In genomic region chr18:62189208-62189607, GRCh38 we compare ENCODE assay signal across 1 cellular context.
TF ChIP-seq lines count a peak whose summit lies in the region.

No MANE protein-coding gene starts in this region.

TF ChIP-seq in IMR-90, 13 proteins besides CTCF, POLR2A, EP300 and RAD21 (continued from another document):
- TF ChIP-seq, protein P1, sequence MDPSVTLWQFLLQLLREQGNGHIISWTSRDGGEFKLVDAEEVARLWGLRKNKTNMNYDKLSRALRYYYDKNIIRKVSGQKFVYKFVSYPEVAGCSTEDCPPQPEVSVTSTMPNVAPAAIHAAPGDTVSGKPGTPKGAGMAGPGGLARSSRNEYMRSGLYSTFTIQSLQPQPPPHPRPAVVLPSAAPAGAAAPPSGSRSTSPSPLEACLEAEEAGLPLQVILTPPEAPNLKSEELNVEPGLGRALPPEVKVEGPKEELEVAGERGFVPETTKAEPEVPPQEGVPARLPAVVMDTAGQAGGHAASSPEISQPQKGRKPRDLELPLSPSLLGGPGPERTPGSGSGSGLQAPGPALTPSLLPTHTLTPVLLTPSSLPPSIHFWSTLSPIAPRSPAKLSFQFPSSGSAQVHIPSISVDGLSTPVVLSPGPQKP (IDR thresholded peaks at IDR 0.05; ENCODE audit: borderline replicate concordance, low read depth, low read length) = no peak
- TF ChIP-seq CEBPB (IDR thresholded peaks at IDR 0.05; ENCODE audit: low read depth, low read length) = no peak
- no peak for TF ChIP-seq MAZ (IDR thresholded peaks at IDR 0.05; ENCODE audit: borderline replicate concordance, low read depth, low read length)
- TF ChIP-seq NFE2L2 (IDR thresholded peaks at IDR 0.05; ENCODE audit: low read depth, low read length) = no peak
- no peak for TF ChIP-seq RCOR1 (IDR thresholded peaks at IDR 0.05; ENCODE audit: insufficient replicate concordance, low read length)
- TF ChIP-seq MXI1 (IDR thresholded peaks at IDR 0.05; ENCODE audit: borderline replicate concordance, low read depth, low read length) = no peak
- TF ChIP-seq RFX5 (IDR thresholded peaks at IDR 0.05; ENCODE audit: low read depth, low read length) = no peak
- TF ChIP-seq BHLHE40 (IDR thresholded peaks at IDR 0.05; ENCODE audit: low read depth, low read length) = no peak
- TF ChIP-seq MAFK (IDR thresholded peaks at IDR 0.05; ENCODE audit: low read depth, low read length) = no peak
- no peak for TF ChIP-seq FOS (IDR thresholded peaks at IDR 0.05; ENCODE audit: low read depth, low read length)
- no peak for TF ChIP-seq SMC3 (IDR thresholded peaks at IDR 0.05; ENCODE audit: low read depth, low read length)
